In the genomic region with DNA sequence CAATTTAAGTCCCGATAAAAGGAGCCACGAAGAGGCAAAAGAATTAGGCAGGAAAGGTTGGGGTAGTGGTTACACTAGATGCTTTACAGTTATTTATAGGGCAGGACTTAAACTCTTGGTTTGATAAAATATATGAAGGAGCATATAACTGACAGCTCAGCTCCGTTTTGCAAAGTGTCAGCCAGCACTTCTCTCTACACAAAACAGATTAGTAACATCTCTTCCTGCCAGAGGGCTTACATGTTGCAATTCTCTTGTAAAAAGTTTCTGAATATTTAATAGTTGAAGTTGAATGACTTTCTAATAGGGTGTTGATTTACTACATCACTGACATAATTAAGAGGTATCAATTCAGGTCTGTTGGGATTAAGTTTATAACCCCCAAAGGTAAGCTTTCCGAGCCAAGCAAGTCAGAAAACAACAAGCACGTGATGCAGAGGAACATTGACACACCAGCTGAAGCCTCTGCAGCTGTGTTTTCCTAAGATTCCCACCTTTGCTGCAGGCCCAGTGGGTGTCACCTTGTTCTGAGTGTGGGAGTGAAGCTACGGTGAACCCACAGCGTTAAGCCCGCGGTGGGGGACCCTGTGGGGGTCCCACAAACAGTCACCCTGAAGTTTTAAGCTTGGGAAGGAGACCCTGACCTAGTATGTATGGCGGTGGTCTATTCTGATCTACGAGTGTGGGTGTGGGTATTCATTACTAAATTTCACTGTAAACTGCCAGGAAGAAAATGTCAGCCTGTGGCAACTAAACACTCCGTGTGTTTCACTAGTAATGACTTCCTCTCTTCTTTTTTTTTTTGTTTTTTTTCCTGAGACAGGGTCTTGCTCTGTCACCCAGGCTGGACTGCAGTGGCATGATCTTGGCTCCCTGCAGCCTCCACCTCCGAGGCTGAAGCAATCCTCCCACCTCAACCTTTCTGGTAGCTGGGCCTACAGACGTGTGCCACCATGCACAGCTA, we compare ENCODE assay signal across 19 cellular contexts. TPM values are rescaled to one million over a fixed set of nuclear protein-coding genes. Genes with fewer than 3 reads are reported as not detected.
DNase-seq lines count a peak whose midpoint lies in the region; FAIRE-seq and TF ChIP-seq lines count a peak whose summit lies in the region.
"Had no signal": no experiment of that assay in that cellular context is flagged by ENCODE, and none has a peak within 500 bp of the region (broad histone marks: within the 10 kb centered on the region; RNA-seq: fewer than 3 reads in every experiment).

No MANE protein-coding gene starts in this region.

- peak overlapping the region; percentile 67 for H3K27ac Mint-ChIP-seq in progenitor cell of endocrine pancreas
- H3K27ac Mint-ChIP-seq: activated T-helper 1 cell treated with anti-CD3 and anti-CD28 coated beads, Interleukin-12 subunit alpha, Interleukin-12 subunit beta, Interleukin-2, Interleukin-4 antibody, amounts not matched to agents 30 ng/mL and 10 ng/mL and 1 ng/mL, durations not matched to agents 14 hours and 24 hours and 36 hours; CD4-positive, alpha-beta memory T cell had no signal

- FAIRE-seq in bronchial epithelial cell (lab: Jason Lieb, UNC) = no peak

- H3K9me3 Mint-ChIP-seq in progenitor cell of endocrine pancreas (ENCODE audit: low read depth) = no peaks in the 10 kb centered on the region
- H3K9me3 Mint-ChIP-seq: activated T-helper 1 cell treated with anti-CD3 and anti-CD28 coated beads, Interleukin-12 subunit alpha, Interleukin-12 subunit beta, Interleukin-2, Interleukin-4 antibody, amounts not matched to agents 30 ng/mL and 10 ng/mL and 1 ng/mL, durations not matched to agents 14 hours and 24 hours and 36 hours; CD4-positive, alpha-beta memory T cell had no signal

- no peaks in the 10 kb centered on the region for H3K36me3 Mint-ChIP-seq in progenitor cell of endocrine pancreas (ENCODE audit: insufficient read depth)
- H3K36me3 Mint-ChIP-seq: CD4-positive, alpha-beta memory T cell had no signal

- TF ChIP-seq CTCF in bronchial epithelial cell (IDR thresholded peaks at IDR 0.05; ENCODE audit: insufficient read depth, low read length, severe bottlenecking) (no peak), progenitor cell of endocrine pancreas (IDR thresholded peaks at IDR 0.05; ENCODE audit: unreplicated experiment) (no peak)

- no peaks in the 10 kb centered on the region for H3K27me3 ChIP-seq in bronchial epithelial cell (ENCODE audit: control insufficient read depth, insufficient read depth, low read length)
- H3K27me3 ChIP-seq: esophagus squamous epithelium, suprapubic skin had no signal

- H3K4me3 Mint-ChIP-seq in progenitor cell of endocrine pancreas (ENCODE audit: low read depth) = no peak overlapping the region
- H3K4me3 Mint-ChIP-seq: activated T-helper 1 cell treated with anti-CD3 and anti-CD28 coated beads, Interleukin-12 subunit alpha, Interleukin-12 subunit beta, Interleukin-2, Interleukin-4 antibody, amounts not matched to agents 30 ng/mL and 10 ng/mL and 1 ng/mL, durations not matched to agents 14 hours and 24 hours and 36 hours; CD4-positive, alpha-beta memory T cell had no signal

- H3K36me3 ChIP-seq in bronchial epithelial cell (ENCODE audit: control insufficient read depth, insufficient read depth, low read length) = no peaks in the 10 kb centered on the region
- H3K36me3 ChIP-seq: esophagus squamous epithelium, suprapubic skin, WERI-Rb-1 had no signal

- H3K4me1 Mint-ChIP-seq in progenitor cell of endocrine pancreas (ENCODE audit: low read depth) = peaks cover 19% of the 10 kb centered on the region
- H3K4me1 Mint-ChIP-seq: CD4-positive, alpha-beta memory T cell had no signal

- peak; percentile 21 for DNase-seq in SIG-M5 treated with dmso at 0.1 percent for 504 hours (lab: John Stamatoyannopoulos, UW; ENCODE audit: unreplicated experiment)
- DNase-seq in SIG-M5 (lab: John Stamatoyannopoulos, UW) = no peak
- DNase-seq in NCI-H146 treated with DMSO at 0.1 percent for 48 hours (lab: John Stamatoyannopoulos, UW; ENCODE audit: unreplicated experiment) = peak; percentile 73
- DNase-seq in bronchial epithelial cell (ENCODE audit: low read depth) = peak; percentile 24
- DNase-seq in progenitor cell of endocrine pancreas (ENCODE audit: low spot score, unreplicated experiment) = no peak
- no peak for DNase-seq in RKO (ENCODE audit: low spot score)
- DNase-seq in activated effector memory CD4-positive, alpha-beta T cell treated with Interleukin-2 at 50 U/mL for 16 hours = no peak
- DNase-seq in OCI-M1 (lab: John Stamatoyannopoulos, UW) = no peak
- DNase-seq: activated CD8-positive, alpha-beta memory T cell treated with anti-CD3 and anti-CD28 coated beads for 24 hours; caudate nucleus; CD4-positive, alpha-beta memory T cell; esophagus squamous epithelium; mucosa of descending colon; NCI-H187; NCI-H524; stimulated activated CD4-positive, alpha-beta T cell treated with anti-CD3 and anti-CD28 coated beads, Interleukin-4, amount 100 ng/mL, for 1 hour; WERI-Rb-1 had no signal

- H3K4me3 ChIP-seq in bronchial epithelial cell (ENCODE audit: low read depth, low read length) = no peak overlapping the region
- H3K4me3 ChIP-seq: esophagus squamous epithelium, mucosa of descending colon, suprapubic skin had no signal

- no peaks in the 10 kb centered on the region for H3K27me3 Mint-ChIP-seq in progenitor cell of endocrine pancreas
- H3K27me3 Mint-ChIP-seq: CD4-positive, alpha-beta memory T cell had no signal

RNA-seq across cellular contexts. Expression of a gene that starts 22.0 kb away (rescaled TPM):
- total RNA-seq in bronchial epithelial cell = 153 and 171 TPM in 2 replicates
- 124 and 135 TPM in 2 replicates for total RNA-seq in progenitor cell of endocrine pancreas

Comparison
In these comparisons a context has a peak if more than half of its experiments do, and no peak if none do; other contexts are left out.
1. DNase-seq: peak in SIG-M5 treated with dmso at 0.1 percent for 504 hours (single experiment), NCI-H146 treated with DMSO at 0.1 percent for 48 hours (single experiment) and bronchial epithelial cell (single experiment); none in SIG-M5 (single experiment), progenitor cell of endocrine pancreas (single experiment), RKO (single experiment), activated effector memory CD4-positive, alpha-beta T cell treated with Interleukin-2 at 50 U/mL for 16 hours (single experiment) and OCI-M1 (single experiment).